In the genomic region with DNA sequence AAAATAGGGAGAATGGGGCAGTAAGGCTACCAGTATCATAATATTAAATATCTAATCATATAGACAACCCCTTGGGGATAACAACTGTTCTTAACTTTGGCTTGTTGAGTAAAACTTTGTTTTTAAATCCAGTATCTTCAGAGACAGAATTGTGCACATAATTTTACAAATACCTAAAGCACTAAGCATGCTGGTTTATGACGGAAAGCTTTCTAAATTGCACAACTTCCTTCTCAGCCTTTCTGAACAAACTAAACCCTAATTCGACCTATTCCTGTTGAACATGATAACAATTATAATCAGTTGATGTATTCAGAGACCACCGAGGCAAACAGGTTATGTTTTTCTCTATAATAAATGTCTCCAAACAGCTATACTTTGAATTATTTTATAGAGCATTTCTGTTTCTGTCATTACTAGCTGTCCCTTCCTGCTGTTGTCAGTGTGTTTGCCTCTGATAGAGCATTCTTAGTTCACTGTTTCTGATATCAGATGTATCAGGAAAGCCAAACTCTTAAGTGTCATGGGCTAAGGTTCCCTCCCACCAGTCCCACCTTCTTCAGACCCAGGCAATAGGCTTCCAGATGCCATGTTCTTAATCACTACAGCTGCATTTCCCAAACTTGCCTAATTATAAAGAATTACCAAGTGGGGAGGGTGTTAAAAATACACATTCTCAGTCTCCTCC, we compare ENCODE assay signal across 10 cellular contexts. TPM values are rescaled to one million over a fixed set of nuclear protein-coding genes. Genes with fewer than 3 reads are reported as not detected.
DNase-seq lines count a peak whose midpoint lies in the region; ATAC-seq and TF ChIP-seq lines count a peak whose summit lies in the region.
"Had no signal": no experiment of that assay in that cellular context is flagged by ENCODE, and none has a peak within 500 bp of the region (broad histone marks: within the 10 kb centered on the region; RNA-seq: fewer than 3 reads in every experiment).

No MANE protein-coding gene starts in this region.

- intact Hi-C loops in body of pancreas (cut with DNase I) = no loop called here

- H3K4me1 ChIP-seq in body of pancreas = peaks cover 17% of the 10 kb centered on the region
- peaks cover 14% of the 10 kb centered on the region for H3K4me1 ChIP-seq in hepatocyte (ENCODE audit: insufficient read depth)
- H3K4me1 ChIP-seq: prostate gland had no signal

- H3K4me1 Mint-ChIP-seq in activated naive CD8-positive, alpha-beta T cell treated with anti-CD3 and anti-CD28 coated beads for 36 hours = peaks cover 13% of the 10 kb centered on the region

- no peak overlapping the region for H3K27ac Mint-ChIP-seq in activated naive CD8-positive, alpha-beta T cell treated with anti-CD3 and anti-CD28 coated beads for 36 hours

- no peaks in the 10 kb centered on the region for H3K27me3 ChIP-seq in body of pancreas
- H3K27me3 ChIP-seq in hepatocyte = no peaks in the 10 kb centered on the region

- 28 to 36% methylated on average over 3 of the region's 3 CpGs for WGBS in body of pancreas, 2 donors
- WGBS in hepatocyte (ENCODE audit: low lambda C conversion rate, missing lambda C conversion rate) = 52% methylated on average over 3 of the region's 3 CpGs

- no peak for TF ChIP-seq CTCF in body of pancreas (IDR thresholded peaks at IDR 0.05)
- TF ChIP-seq CTCF in hepatocyte (IDR thresholded peaks at IDR 0.05; ENCODE audit: poor library complexity) = no peak

- H3K36me3 ChIP-seq in body of pancreas (replicated peaks in 1 of 2; ENCODE audit: insufficient read depth in 1 of 2, low read depth in 2 of 2) = no peaks in the 10 kb centered on the region
- H3K36me3 ChIP-seq in hepatocyte (replicated peaks; ENCODE audit: insufficient read depth, low read depth) = no peaks in the 10 kb centered on the region
- H3K36me3 ChIP-seq: prostate gland had no signal

- H3K27me3 Mint-ChIP-seq in activated naive CD8-positive, alpha-beta T cell treated with anti-CD3 and anti-CD28 coated beads for 36 hours = no peaks in the 10 kb centered on the region

- DNase-seq in HUDEP-2 (lab: John Stamatoyannopoulos, UW; ENCODE audit: unreplicated experiment in 76 of 76) (peak in 50 of 76 experiments; percentile 5 to 78 (median 44)), body of pancreas (no peak), hepatocyte (ENCODE audit: low spot score) (no peak), superior temporal gyrus (ENCODE audit: extremely low spot score) (peak; percentile 9), medulla oblongata (ENCODE audit: extremely low spot score) (no peak), NCI-H82 (lab: John Stamatoyannopoulos, UW) (no peak)
- DNase-seq in activated naive CD8-positive, alpha-beta T cell treated with anti-CD3 and anti-CD28 coated beads for 36 hours = no peak

- no peak overlapping the region for H2AFZ ChIP-seq in hepatocyte

- H3K9me3 Mint-ChIP-seq in activated naive CD8-positive, alpha-beta T cell treated with anti-CD3 and anti-CD28 coated beads for 36 hours = no peaks in the 10 kb centered on the region

- peaks cover 88% of the 10 kb centered on the region for H3K79me2 ChIP-seq in hepatocyte

- H3K27ac ChIP-seq in body of pancreas (peak overlapping the region in 2 of 4 donors; percentile 35 to 60), hepatocyte (peak overlapping the region; percentile 86)
- H3K27ac ChIP-seq: prostate gland had no signal

- no peak overlapping the region for H3K4me3 ChIP-seq in body of pancreas
- H3K4me3 ChIP-seq in hepatocyte = no peak overlapping the region
- H3K4me3 ChIP-seq: prostate gland had no signal

- ATAC-seq in body of pancreas (peak; percentile 42), HG03442 (IDR thresholded peaks at IDR 0.05; ENCODE audit: unreplicated experiment) (no peak)

- H3K9me2 ChIP-seq in hepatocyte (replicated peaks; ENCODE audit: insufficient read depth) = no peaks in the 10 kb centered on the region

- no peak overlapping the region for H3K4me3 Mint-ChIP-seq in activated naive CD8-positive, alpha-beta T cell treated with anti-CD3 and anti-CD28 coated beads for 36 hours

- H3K9me3 ChIP-seq in body of pancreas (no peaks in the 10 kb centered on the region), hepatocyte (ENCODE audit: low read depth) (no peaks in the 10 kb centered on the region)
- H3K9me3 ChIP-seq: Caco-2, prostate gland had no signal

- TF ChIP-seq POLR2A in body of pancreas (IDR thresholded peaks at IDR 0.05) = no peak

- peak overlapping the region; percentile 47 for H3K4me2 ChIP-seq in hepatocyte

- no peaks in the 10 kb centered on the region for H4K20me1 ChIP-seq in hepatocyte (ENCODE audit: insufficient read depth, poor library complexity, severe bottlenecking)

- H3K36me3 Mint-ChIP-seq in activated naive CD8-positive, alpha-beta T cell treated with anti-CD3 and anti-CD28 coated beads for 36 hours = peaks cover 2% of the 10 kb centered on the region

RNA-seq across cellular contexts. Expression of a gene that starts 8.7 kb away (rescaled TPM):
- total RNA-seq in body of pancreas (10 to 100 TPM; 10.9 to 11.9 TPM), hepatocyte (15.0 and 16.0 TPM in 2 replicates)
- 19.0 and 19.7 TPM in 2 replicates for polyA plus RNA-seq in hepatocyte
- total RNA-seq in activated naive CD8-positive, alpha-beta T cell treated with anti-CD3 and anti-CD28 coated beads for 36 hours = 10 to 100 TPM; 15.5 to 17.6 TPM

RNA-seq across cellular contexts. Expression of a gene that starts 31.8 kb away (rescaled TPM):
- total RNA-seq in body of pancreas (10 to 100 TPM; 11.9 to 50.1 TPM), hepatocyte (14.9 and 22.4 TPM in 2 replicates)
- polyA plus RNA-seq in hepatocyte = 18.1 and 23.4 TPM in 2 replicates
- 1 to 10 TPM; 1.4 to 1.8 TPM for total RNA-seq in activated naive CD8-positive, alpha-beta T cell treated with anti-CD3 and anti-CD28 coated beads for 36 hours

RNA-seq across cellular contexts. Expression of a gene that starts 57.7 kb away (rescaled TPM):
- total RNA-seq in body of pancreas (under 1 TPM in 1 of 2 donors, not detected in 1; 0.26 TPM), hepatocyte (8.0 and 9.5 TPM in 2 replicates)
- 2.8 and 3.0 TPM in 2 replicates for polyA plus RNA-seq in hepatocyte
- not detected for total RNA-seq in activated naive CD8-positive, alpha-beta T cell treated with anti-CD3 and anti-CD28 coated beads for 36 hours

Comparison
In these comparisons a context has a peak if more than half of its experiments do, and no peak if none do; other contexts are left out.
1. DNase-seq: peak in HUDEP-2 (50 of 76) and superior temporal gyrus (single experiment); none in body of pancreas (0 of 4), hepatocyte (single experiment), activated naive CD8-positive, alpha-beta T cell treated with anti-CD3 and anti-CD28 coated beads for 36 hours (single experiment), medulla oblongata (single experiment) and NCI-H82 (single experiment).